ENCODE assay signal across 1 cellular context in the genomic region with DNA sequence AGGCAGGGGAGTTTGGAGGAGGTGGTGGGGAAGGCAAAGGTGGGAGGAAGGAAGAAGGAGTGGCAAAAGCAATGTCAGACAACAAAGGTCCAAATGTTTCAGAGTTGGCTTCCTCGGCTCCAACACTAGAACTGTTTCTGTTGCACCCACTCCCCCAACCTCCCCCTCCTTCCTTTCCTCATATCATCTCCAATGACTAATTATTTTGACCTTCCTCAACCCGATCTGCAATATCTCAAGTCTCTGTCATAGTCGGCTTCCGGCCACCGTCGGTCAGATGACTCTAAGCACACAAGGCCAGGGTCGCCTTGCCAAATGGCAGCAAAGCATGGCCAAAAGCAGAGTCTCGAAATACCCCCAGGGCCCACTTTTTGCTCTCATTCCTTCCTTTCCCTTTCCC.
TF ChIP-seq lines count a peak whose summit lies in the region.

No MANE protein-coding gene starts in this region.

TF ChIP-seq in GM23338, 12 proteins besides CTCF, POLR2A, EP300 and RAD21 (continued from another document):
- TF ChIP-seq ZNF331 (CRISPR knock-in tag; IDR thresholded peaks at IDR 0.05; ENCODE audit: low read depth) = no peak
- TF ChIP-seq CREB1 (CRISPR knock-in tag; IDR thresholded peaks at IDR 0.05; ENCODE audit: low read depth) = no peak
